8 cellular contexts compared by ENCODE assay signal in the genomic region with DNA sequence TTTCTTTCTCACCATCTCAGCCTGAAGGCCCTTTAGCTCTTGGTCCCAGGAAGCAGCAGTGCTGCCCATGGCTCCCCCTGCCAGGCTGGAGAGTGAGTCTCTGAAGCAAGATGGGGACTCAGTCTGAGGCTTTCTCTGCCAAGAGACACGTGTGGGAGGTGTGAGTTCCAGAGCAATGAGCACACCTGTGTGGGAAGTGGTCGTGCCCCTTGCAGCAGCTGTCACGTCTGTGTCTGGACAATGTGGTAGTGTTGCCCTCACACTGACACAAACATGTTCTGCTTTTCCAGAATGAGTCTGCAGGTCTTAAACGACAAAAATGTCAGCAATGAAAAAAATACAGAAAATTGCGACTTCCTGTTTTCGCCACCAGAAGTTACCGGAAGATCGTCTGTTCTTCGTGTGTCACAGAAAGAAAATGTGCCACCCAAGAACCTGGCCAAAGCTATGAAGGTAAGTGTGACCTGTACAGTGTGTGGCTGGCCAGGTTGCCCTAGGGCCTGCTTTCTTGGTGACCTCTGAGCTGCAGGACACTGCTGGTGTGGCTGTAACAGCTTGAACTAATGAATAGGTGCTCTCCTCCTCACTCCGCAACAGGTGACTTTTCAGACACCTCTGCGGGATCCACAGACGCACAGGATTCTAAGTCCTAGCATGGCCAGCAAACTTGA. TPM values are rescaled to one million over a fixed set of nuclear protein-coding genes. Genes with fewer than 3 reads are reported as not detected.
DNase-seq lines count a peak whose midpoint lies in the region; ATAC-seq and TF ChIP-seq lines count a peak whose summit lies in the region.

No MANE protein-coding gene starts in this region.

- ATAC-seq in CD4-positive, alpha-beta T cell (ENCODE audit: poor library complexity) = peak; percentile 45
- ATAC-seq in natural killer cell treated with Interleukin-12 subunit alpha and Interleukin-12 subunit beta and Interleukin-15 and Interleukin-18, amount 100 ng/mL, for 72 hours = no peak
- ATAC-seq in GM21619 (IDR thresholded peaks at IDR 0.05; ENCODE audit: unreplicated experiment) = no peak

- WGBS in lower leg skin, 2 donors = 73 to 83% methylated on average over 12 of the region's 12 CpGs

- peaks cover 63% of the 10 kb centered on the region for H3K4me1 Mint-ChIP-seq in CD4-positive, alpha-beta T cell (ENCODE audit: low read depth)
- peaks cover 61% of the 10 kb centered on the region for H3K4me1 Mint-ChIP-seq in activated naive CD4-positive, alpha-beta T cell treated with anti-CD3 and anti-CD28 coated beads for 36 hours (ENCODE audit: low read depth)
- peaks cover 35 to 37% of the 10 kb centered on the region in 2 donors for H3K4me1 Mint-ChIP-seq in natural killer cell treated with Interleukin-12 subunit alpha and Interleukin-12 subunit beta and Interleukin-15 and Interleukin-18, amount 100 ng/mL, for 72 hours (ENCODE audit: low read depth in 2 of 2)

- no peaks in the 10 kb centered on the region for H3K27me3 Mint-ChIP-seq in CD4-positive, alpha-beta T cell
- no peaks in the 10 kb centered on the region for H3K27me3 Mint-ChIP-seq in activated naive CD4-positive, alpha-beta T cell treated with anti-CD3 and anti-CD28 coated beads for 36 hours (ENCODE audit: low read depth)
- no peaks in the 10 kb centered on the region for H3K27me3 Mint-ChIP-seq in natural killer cell treated with Interleukin-12 subunit alpha and Interleukin-12 subunit beta and Interleukin-15 and Interleukin-18, amount 100 ng/mL, for 72 hours

- TF ChIP-seq CTCF in CD4-positive, alpha-beta T cell (IDR thresholded peaks at IDR 0.05) = no peak
- TF ChIP-seq CTCF in lower leg skin (IDR thresholded peaks at IDR 0.05) = no peak

- POLR2A ChIA-PET in CD4-positive, alpha-beta T cell (lab: Charles Lee) = interaction anchor here (0.6 to 12.1 kb wide), 11 partner anchors 9 to 177 kb away, joined by 3 to 205 read pairs (median 3); a partner anchor contains a TSS

- H3K4me3 Mint-ChIP-seq in CD4-positive, alpha-beta T cell = peak overlapping the region; percentile 89
- H3K4me3 Mint-ChIP-seq in activated naive CD4-positive, alpha-beta T cell treated with anti-CD3 and anti-CD28 coated beads for 36 hours = peak overlapping the region; percentile 94
- H3K4me3 Mint-ChIP-seq in natural killer cell treated with Interleukin-12 subunit alpha and Interleukin-12 subunit beta and Interleukin-15 and Interleukin-18, amount 100 ng/mL, for 72 hours = peak overlapping the region; percentile 95

- peaks cover 45% of the 10 kb centered on the region for H3K36me3 Mint-ChIP-seq in CD4-positive, alpha-beta T cell (ENCODE audit: low read depth)
- H3K36me3 Mint-ChIP-seq in activated naive CD4-positive, alpha-beta T cell treated with anti-CD3 and anti-CD28 coated beads for 36 hours (ENCODE audit: low read depth) = peaks cover 62% of the 10 kb centered on the region
- H3K36me3 Mint-ChIP-seq in natural killer cell treated with Interleukin-12 subunit alpha and Interleukin-12 subunit beta and Interleukin-15 and Interleukin-18, amount 100 ng/mL, for 72 hours = peaks cover 5% of the 10 kb centered on the region

- H3K27ac ChIP-seq in CD4-positive, alpha-beta T cell (ENCODE audit: low read depth, low read length) = peak overlapping the region; percentile 88

- H3K4me3 ChIP-seq in lower leg skin (ENCODE audit: low read depth, poor library complexity, severe bottlenecking) = no peak overlapping the region

- intact Hi-C loops in CD4-positive, alpha-beta T cell (cut with DNase I, micrococcal nuclease) = loop anchor here (1.0 to 10.0 kb wide), 6 partner anchors 11 to 1352 kb away; a partner anchor contains a TSS
- intact Hi-C loops in activated naive CD4-positive, alpha-beta T cell treated with anti-CD3 and anti-CD28 coated beads for 36 hours (cut with micrococcal nuclease) = loop anchor here (2.0 to 10.0 kb wide), 5 partner anchors 436 to 1240 kb away; a partner anchor contains a TSS
- intact Hi-C loops in lower leg skin (cut with DNase I; ENCODE audit: low total_unique reads) = no loop called here

- H3K9me3 Mint-ChIP-seq in CD4-positive, alpha-beta T cell = no peaks in the 10 kb centered on the region
- H3K9me3 Mint-ChIP-seq in activated naive CD4-positive, alpha-beta T cell treated with anti-CD3 and anti-CD28 coated beads for 36 hours = no peaks in the 10 kb centered on the region
- H3K9me3 Mint-ChIP-seq in natural killer cell treated with Interleukin-12 subunit alpha and Interleukin-12 subunit beta and Interleukin-15 and Interleukin-18, amount 100 ng/mL, for 72 hours = no peaks in the 10 kb centered on the region

- CTCF ChIA-PET in CD4-positive, alpha-beta T cell (lab: Charles Lee) = interaction anchor here (7.0 kb wide), 1 partner anchor 30 kb away, joined by 84 read pairs; no protein-coding TSS in a partner anchor
- CTCF ChIA-PET in activated naive CD4-positive, alpha-beta T cell treated with anti-CD3 and anti-CD28 coated beads for 36 hours (lab: Charles Lee) = interaction anchor here (0.6 to 5.9 kb wide), 6 partner anchors 9 to 191 kb away, joined by 3 to 58 read pairs (median 4); no protein-coding TSS in a partner anchor

- no peaks in the 10 kb centered on the region for H3K9me3 ChIP-seq in CD4-positive, alpha-beta T cell (ENCODE audit: control insufficient read depth, low read length)

- no peaks in the 10 kb centered on the region for H3K27me3 ChIP-seq in CD4-positive, alpha-beta T cell (ENCODE audit: control insufficient read depth, insufficient read depth, low read length)

- peak overlapping the region; percentile 99 for H3K27ac Mint-ChIP-seq in CD4-positive, alpha-beta T cell
- H3K27ac Mint-ChIP-seq in activated naive CD4-positive, alpha-beta T cell treated with anti-CD3 and anti-CD28 coated beads for 36 hours = peak overlapping the region; percentile 98
- H3K27ac Mint-ChIP-seq in natural killer cell treated with Interleukin-12 subunit alpha and Interleukin-12 subunit beta and Interleukin-15 and Interleukin-18, amount 100 ng/mL, for 72 hours = peak overlapping the region; percentile 90 to 93

- DNase-seq in CD4-positive, alpha-beta T cell = peak in 9 of 10 experiments; percentile 25 to 74 (median 43)
- DNase-seq in NOMO-1 (lab: John Stamatoyannopoulos, UW; ENCODE audit: unreplicated experiment in 2 of 2) = peak; percentile 68 to 86
- DNase-seq in activated naive CD4-positive, alpha-beta T cell treated with anti-CD3 and anti-CD28 coated beads for 36 hours = peak; percentile 72
- DNase-seq in natural killer cell treated with Interleukin-12 subunit alpha and Interleukin-12 subunit beta and Interleukin-15 and Interleukin-18, amount 100 ng/mL, for 72 hours (ENCODE audit: low spot score) = no peak
- no peak for DNase-seq in lower leg skin (ENCODE audit: low spot score in 2 of 2)
- DNase-seq in NCI-H1930 (lab: John Stamatoyannopoulos, UW) = no peak
- no peak for DNase-seq in NCI-H345 treated with DMSO at 0.1 percent for 48 hours (lab: John Stamatoyannopoulos, UW; ENCODE audit: unreplicated experiment)

- no peak for TF ChIP-seq POLR2A in lower leg skin (IDR thresholded peaks at IDR 0.05)

RNA-seq across cellular contexts. Expression of a gene that starts 1.9 kb away (rescaled TPM):
- total RNA-seq in CD4-positive, alpha-beta T cell = 100 to 1,000 TPM; 123 TPM
- total RNA-seq in activated naive CD4-positive, alpha-beta T cell treated with anti-CD3 and anti-CD28 coated beads for 36 hours = 100 to 1,000 TPM; 246 to 264 TPM
- total RNA-seq in natural killer cell treated with Interleukin-12 subunit alpha and Interleukin-12 subunit beta and Interleukin-15 and Interleukin-18, amount 100 ng/mL, for 72 hours = 100 to 1,000 TPM in 1 of 2 donors, 10 to 100 TPM in 1; 97.2 to 212 TPM
- total RNA-seq in lower leg skin = 10 to 100 TPM in 1 of 4 donors, 1 to 10 TPM in 3; 6.1 to 10.0 (median 7.9) TPM

RNA-seq across cellular contexts. Expression of a gene that starts 2.1 kb away (rescaled TPM):
- 10 to 100 TPM; 17.2 to 17.6 TPM for total RNA-seq in CD4-positive, alpha-beta T cell
- 10 to 100 TPM; 19.0 to 19.8 TPM for total RNA-seq in activated naive CD4-positive, alpha-beta T cell treated with anti-CD3 and anti-CD28 coated beads for 36 hours
- 10 to 100 TPM; 19.6 to 21.2 TPM for total RNA-seq in natural killer cell treated with Interleukin-12 subunit alpha and Interleukin-12 subunit beta and Interleukin-15 and Interleukin-18, amount 100 ng/mL, for 72 hours
- 10 to 100 TPM; 31.0 to 62.0 (median 57.6) TPM for total RNA-seq in lower leg skin

RNA-seq across cellular contexts. Expression of a gene that starts 11.1 kb away (rescaled TPM):
- 10 to 100 TPM; 45.8 to 47.6 TPM for total RNA-seq in CD4-positive, alpha-beta T cell
- total RNA-seq in activated naive CD4-positive, alpha-beta T cell treated with anti-CD3 and anti-CD28 coated beads for 36 hours = 10 to 100 TPM; 75.4 to 77.1 TPM
- 100 to 1,000 TPM in 1 of 2 donors, 10 to 100 TPM in 1; 83.0 to 129 TPM for total RNA-seq in natural killer cell treated with Interleukin-12 subunit alpha and Interleukin-12 subunit beta and Interleukin-15 and Interleukin-18, amount 100 ng/mL, for 72 hours
- 10 to 100 TPM; 45.8 to 66.9 (median 59.4) TPM for total RNA-seq in lower leg skin

RNA-seq across cellular contexts. Expression of a gene that starts 39.2 kb away (rescaled TPM):
- 1 to 10 TPM in 1 of 2 experiments, under 1 TPM in 1; 0.93 to 2.4 TPM for total RNA-seq in CD4-positive, alpha-beta T cell
- 1 to 10 TPM; 2.6 to 3.0 TPM for total RNA-seq in activated naive CD4-positive, alpha-beta T cell treated with anti-CD3 and anti-CD28 coated beads for 36 hours
- total RNA-seq in natural killer cell treated with Interleukin-12 subunit alpha and Interleukin-12 subunit beta and Interleukin-15 and Interleukin-18, amount 100 ng/mL, for 72 hours = 1 to 10 TPM in 1 of 2 donors, under 1 TPM in 1; 0.78 to 6.2 TPM
- total RNA-seq in lower leg skin = 1 to 10 TPM; 1.2 to 7.5 (median 3.7) TPM

Comparison
In these comparisons a context has a peak if more than half of its experiments do, and no peak if none do; other contexts are left out.
1. DNase-seq: peak in CD4-positive, alpha-beta T cell (9 of 10), NOMO-1 (2 of 2) and activated naive CD4-positive, alpha-beta T cell treated with anti-CD3 and anti-CD28 coated beads for 36 hours (single experiment); none in natural killer cell treated with Interleukin-12 subunit alpha and Interleukin-12 subunit beta and Interleukin-15 and Interleukin-18, amount 100 ng/mL, for 72 hours (single experiment), lower leg skin (0 of 2), NCI-H1930 (0 of 2) and NCI-H345 treated with DMSO at 0.1 percent for 48 hours (single experiment).
2. RNA of a gene that starts 1.9 kb away (total RNA-seq): 246 to 264 TPM in activated naive CD4-positive, alpha-beta T cell treated with anti-CD3 and anti-CD28 coated beads for 36 hours, 97.2 to 212 TPM in natural killer cell treated with Interleukin-12 subunit alpha and Interleukin-12 subunit beta and Interleukin-15 and Interleukin-18, amount 100 ng/mL, for 72 hours and 123 TPM in CD4-positive, alpha-beta T cell; 6.1 to 10.0 TPM in lower leg skin; every median in the first group is over 4 times any median in the second.
3. Peak in every context shown above with its lines, with median percentiles within 50 percentile points of each other: H3K27ac Mint-ChIP-seq and H3K4me3 Mint-ChIP-seq.